ENCODE assay signal across 11 cellular contexts in the genomic region with DNA sequence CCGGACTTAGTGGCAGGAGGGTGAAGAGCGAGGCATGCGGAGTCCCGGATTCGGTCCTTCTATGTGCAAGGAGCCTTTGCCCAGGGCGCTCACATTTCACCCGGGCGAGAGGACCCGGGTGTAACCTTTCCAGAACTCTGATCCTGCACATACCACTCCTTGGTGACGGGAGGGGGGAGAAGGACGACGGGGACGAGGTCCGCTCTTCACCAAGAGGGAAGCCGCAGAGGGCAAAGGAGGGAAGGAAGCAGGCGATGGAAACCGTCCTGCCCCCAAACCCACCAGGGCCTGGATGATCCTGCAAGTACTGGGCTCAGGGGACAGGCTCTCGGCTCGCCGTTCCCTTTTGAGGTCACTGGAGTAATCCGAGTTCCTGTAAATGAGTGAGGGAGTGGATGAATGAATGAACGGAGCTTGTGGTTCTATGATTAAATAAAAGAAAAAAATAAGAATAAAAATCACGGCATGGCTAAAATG. TPM values are rescaled to one million over a fixed set of nuclear protein-coding genes. Genes with fewer than 3 reads are reported as not detected.
DNase-seq lines count a peak whose midpoint lies in the region; ATAC-seq, FAIRE-seq and TF ChIP-seq lines count a peak whose summit lies in the region.
"Had no signal": no experiment of that assay in that cellular context is flagged by ENCODE, and none has a peak within 500 bp of the region (broad histone marks: within the 10 kb centered on the region; RNA-seq: fewer than 3 reads in every experiment).

No MANE protein-coding gene starts in this region.

- H3K27ac ChIP-seq in A549 (no peak overlapping the region), IMR-90 (ENCODE audit: insufficient read depth, low read length) (no peak overlapping the region)

- no peaks in the 10 kb centered on the region for H3K36me3 ChIP-seq in IMR-90 (ENCODE audit: control insufficient read depth, insufficient read depth, low read length)

- dilution Hi-C loops in IMR-90 (cut with HindIII; ENCODE audit: low sequenced_read_pairs, unreplicated experiment) = no loop called here

- peak overlapping the region; percentile 59 for H2AFZ ChIP-seq in IMR-90 (replicated peaks; ENCODE audit: low read length, poor library complexity)

- TF ChIP-seq POLR2A in A549 (IDR thresholded peaks at IDR 0.05; ENCODE audit: low read length) = no peak
- no peak for TF ChIP-seq POLR2A in IMR-90 (IDR thresholded peaks at IDR 0.05; ENCODE audit: low read depth, low read length)
- TF ChIP-seq POLR2A in erythroblast (IDR thresholded peaks at IDR 0.05; ENCODE audit: low read length) = no peak

- H3K4me1 Mint-ChIP-seq in osteocyte (ENCODE audit: unreplicated experiment) = peaks cover 4% of the 10 kb centered on the region

- H3K4me1 ChIP-seq in A549 (no peaks in the 10 kb centered on the region), IMR-90 (ENCODE audit: control insufficient read depth, insufficient read depth, low read length) (no peaks in the 10 kb centered on the region)

- no peak overlapping the region for H3K4ac ChIP-seq in IMR-90 (ENCODE audit: low read depth, low read length)

- H2AK9ac ChIP-seq in IMR-90 (replicated peaks; ENCODE audit: low read depth, low read length, poor library complexity) = no peak overlapping the region

- 73% methylated on average over 14 of the region's 23 CpGs for WGBS in A549 (ENCODE audit: missing lambda C conversion rate)
- 9% methylated on average over 5 of the region's 23 CpGs; no CpG with 5 or more reads in 1 of the 2 experiments for WGBS in IMR-90 (ENCODE audit: extremely low coverage in 2 of 2, insufficient read length in 1 of 2), 2 experiments

- CTCF ChIA-PET in A549 (lab: Yijun Ruan, JAX) = no interaction called here
- CTCF ChIA-PET in IMR-90 (lab: Yijun Ruan, JAX) = no interaction called here

- H2AK5ac ChIP-seq in IMR-90 (ENCODE audit: low read depth, low read length) = no peak overlapping the region

- no peak for TF ChIP-seq RAD21 in A549 (conservative IDR thresholded peaks at IDR 0.05 in 1 of 2, IDR thresholded peaks at IDR 0.05 in 1 of 2)
- TF ChIP-seq RAD21 in IMR-90 (IDR thresholded peaks at IDR 0.05; ENCODE audit: low read length) = no peak

- no peaks in the 10 kb centered on the region for H3K9me3 Mint-ChIP-seq in osteocyte (ENCODE audit: unreplicated experiment)

- peaks cover 84% of the 10 kb centered on the region for H3K27me3 Mint-ChIP-seq in osteocyte (ENCODE audit: unreplicated experiment)

- intact Hi-C loops in IMR-90 (cut with micrococcal nuclease) (no loop called here), left cardiac atrium (cut with DNase I) (loop anchor here in 1 of 2 donors (5.0 kb wide), 1 partner anchor 35 kb away; no protein-coding TSS in a partner anchor)

- H2BK5ac ChIP-seq in IMR-90 (ENCODE audit: low read depth, low read length, poor library complexity, severe bottlenecking) = no peak overlapping the region

- no peak overlapping the region for H2BK15ac ChIP-seq in IMR-90 (ENCODE audit: low read depth, low read length)

- no peak overlapping the region for H2BK20ac ChIP-seq in IMR-90 (ENCODE audit: low read depth, low read length)

- H3K56ac ChIP-seq in IMR-90 (ENCODE audit: extremely low read depth, insufficient read depth, low read length) = no peak overlapping the region

- no peak overlapping the region for H3K18ac ChIP-seq in IMR-90 (ENCODE audit: low read depth, low read length)

- H3K14ac ChIP-seq in IMR-90 (replicated peaks; ENCODE audit: low read depth, low read length) = no peak overlapping the region

- H3K27ac Mint-ChIP-seq in osteocyte (ENCODE audit: unreplicated experiment) = no peak overlapping the region

- no peak overlapping the region for H3K4me3 ChIP-seq in A549
- no peak overlapping the region for H3K4me3 ChIP-seq in IMR-90 (ENCODE audit: insufficient read depth, low read depth, low read length)

- H3K4me3 Mint-ChIP-seq in osteocyte (ENCODE audit: unreplicated experiment) = peak overlapping the region; percentile 67

- H3K27me3 ChIP-seq in IMR-90 (ENCODE audit: control insufficient read depth, insufficient read depth, low read length) = peaks cover 67% of the 10 kb centered on the region

- H4K8ac ChIP-seq in IMR-90 (ENCODE audit: low read depth in 2 of 2, low read length in 2 of 2) = no peak overlapping the region

- no peak for TF ChIP-seq EP300 in A549 (IDR thresholded peaks at IDR 0.05)

- H3K9me3 ChIP-seq in A549 (no peaks in the 10 kb centered on the region), IMR-90 (ENCODE audit: control insufficient read depth, insufficient read depth, low read length) (no peaks in the 10 kb centered on the region)

- in situ Hi-C loops in IMR-90 (cut with MboI; ENCODE audit: low sequenced_read_pairs) = no loop called here

- H3K9ac ChIP-seq in IMR-90 (ENCODE audit: low read depth, low read length) = no peak overlapping the region

- peak overlapping the region; percentile 87; the same call in 1 of the 3 replicates for H3K4me2 ChIP-seq in A549
- no peak overlapping the region for H3K4me2 ChIP-seq in IMR-90 (ENCODE audit: low read depth, low read length)

- H4K5ac ChIP-seq in IMR-90 (ENCODE audit: low read depth, low read length) = no peak overlapping the region

- BruUV-seq in IMR-90 (replicated peaks; lab: Mats Ljungman, UMichigan) = no TSS peak

- no peak overlapping the region for H4K91ac ChIP-seq in IMR-90 (ENCODE audit: insufficient read depth, low read depth, low read length)

- no peak for DNase-seq in A549 (ENCODE audit: low read depth in 1 of 2, low spot score in 1 of 2)
- DNase-seq in IMR-90 = no peak
- no peak for DNase-seq in left cardiac atrium
- no peak for DNase-seq in osteocyte (ENCODE audit: extremely low spot score, unreplicated experiment)
- DNase-seq in erythroblast (lab: John Stamatoyannopoulos, UW) = no peak
- DNase-seq in GDM1 (lab: John Stamatoyannopoulos, UW) = no peak
- no peak for DNase-seq in central memory CD4-positive, alpha-beta T cell
- DNase-seq: activated CD4-positive, alpha-beta T cell treated with anti-CD3 and anti-CD28 coated beads, Interleukin-2, amount 50 U/mL, for 48 hours; kidney glomerular epithelial cell; stimulated activated CD4-positive, alpha-beta T cell treated with anti-CD3 and anti-CD28 coated beads, Interleukin-4, amount 100 ng/mL, for 24 hours had no signal

- no peak for FAIRE-seq in A549 (lab: Jason Lieb, UNC)

- H2BK120ac ChIP-seq in IMR-90 (ENCODE audit: low read depth, low read length) = no peak overlapping the region

- no peaks in the 10 kb centered on the region for H4K20me1 ChIP-seq in IMR-90 (ENCODE audit: insufficient read depth, low read length)

- no peaks in the 10 kb centered on the region for H3K79me1 ChIP-seq in IMR-90 (ENCODE audit: low read depth in 1 of 2, low read length in 2 of 2)

- TF ChIP-seq CTCF in A549 (IDR thresholded peaks at IDR 0.05) (no peak), IMR-90 (conservative IDR thresholded peaks at IDR 0.05; ENCODE audit: low read depth, low read length) (no peak), osteocyte (IDR thresholded peaks at IDR 0.05) (no peak)

- POLR2A ChIA-PET in A549 (lab: Yijun Ruan, JAX) (no interaction called here), IMR-90 (lab: Charles Lee; ENCODE audit: unreplicated experiment) (no interaction called here)

- H3K9me1 ChIP-seq in IMR-90 (ENCODE audit: insufficient read depth, low read length) = no peaks in the 10 kb centered on the region

- no peaks in the 10 kb centered on the region for H3K36me3 Mint-ChIP-seq in osteocyte (ENCODE audit: unreplicated experiment)

- H3K23ac ChIP-seq in IMR-90 (ENCODE audit: low read depth, low read length) = no peak overlapping the region

- no peak for ATAC-seq in A549
- no peak for ATAC-seq in IMR-90 (ENCODE audit: low read depth)
- ATAC-seq in left cardiac atrium = peak; percentile 19 to 40
- ATAC-seq in GM21360 (IDR thresholded peaks at IDR 0.05; ENCODE audit: unreplicated experiment) = no peak

RNA-seq across cellular contexts. Expression of gene SYPL2, which starts 1.0 kb away (rescaled TPM):
- polyA plus RNA-seq in A549 (2011; rRNA removed) (0.04 and 0.08 TPM in 2 replicates), A549 (2017; fragmentation: RNase III; extraction: RNeasy Plus Mini Kit Qiagen cat#74134 plus additional on column Dnase treatment) (0.03 to 0.05 TPM (median 0.05 TPM) in 3 replicates), IMR-90 (2012; rRNA removed) (0.55 and 0.65 TPM in 2 replicates)
- 0.01 and 0.04 TPM in 2 replicates for polyA plus RNA-seq in A549 (2012; cell fraction: cytosol; rRNA removed)
- polyA plus RNA-seq in A549 (2012; cell fraction: nucleus; rRNA removed) = 0.06 and 0.07 TPM in 2 replicates
- 0.08 TPM in 1 of 2 replicates, not detected in the other for polyA minus RNA-seq in A549 (2011; rRNA and poly(A)+ RNA removed)
- total RNA-seq in IMR-90 (2012; rRNA removed) (under 0.01 TPM in 2 replicates), left cardiac atrium (10 to 100 TPM; 12.3 to 15.4 TPM), osteocyte (0.59 and 1.1 TPM in 2 replicates)
- 0.18 and 0.23 TPM in 2 replicates for polyA plus RNA-seq in IMR-90 (2012; cell fraction: cytosol; rRNA removed)
- polyA plus RNA-seq in IMR-90 (2012; cell fraction: nucleus; rRNA removed; ENCODE audit: low replicate concordance) = 0.46 and 0.94 TPM in 2 replicates

RNA-seq across cellular contexts. Expression of gene ATXN7L2, which starts 16.4 kb away (rescaled TPM):
- 0.97 and 1.2 TPM in 2 replicates for polyA plus RNA-seq in A549 (2011; rRNA removed)
- polyA plus RNA-seq in A549 (2012; cell fraction: cytosol; rRNA removed) = 2.6 and 3.3 TPM in 2 replicates
- polyA plus RNA-seq in A549 (2012; cell fraction: nucleus; rRNA removed) = 9.0 and 11.2 TPM in 2 replicates
- 2.0 to 2.2 TPM (median 2.1 TPM) in 3 replicates for polyA plus RNA-seq in A549 (2017; fragmentation: RNase III; extraction: RNeasy Plus Mini Kit Qiagen cat#74134 plus additional on column Dnase treatment)
- polyA minus RNA-seq in A549 (2011; rRNA and poly(A)+ RNA removed) = 1.4 TPM in 2 replicates
- total RNA-seq in IMR-90 (2012; rRNA removed) = 1.3 and 1.7 TPM in 2 replicates
- polyA plus RNA-seq in IMR-90 (2012; rRNA removed) = 4.8 and 6.4 TPM in 2 replicates
- 2.5 and 3.5 TPM in 2 replicates for polyA plus RNA-seq in IMR-90 (2012; cell fraction: cytosol; rRNA removed)
- 11.5 and 22.5 TPM in 2 replicates for polyA plus RNA-seq in IMR-90 (2012; cell fraction: nucleus; rRNA removed; ENCODE audit: low replicate concordance)
- 1 to 10 TPM; 2.5 to 3.4 TPM for total RNA-seq in left cardiac atrium
- total RNA-seq in osteocyte = 6.4 and 6.8 TPM in 2 replicates

RNA-seq across cellular contexts. Expression of gene CYB561D1, which starts 26.6 kb away (rescaled TPM):
- 4.0 and 4.9 TPM in 2 replicates for polyA plus RNA-seq in A549 (2011; rRNA removed)
- 3.2 and 4.4 TPM in 2 replicates for polyA plus RNA-seq in A549 (2012; cell fraction: cytosol; rRNA removed)
- 4.5 and 6.2 TPM in 2 replicates for polyA plus RNA-seq in A549 (2012; cell fraction: nucleus; rRNA removed)
- polyA plus RNA-seq in A549 (2017; fragmentation: RNase III; extraction: RNeasy Plus Mini Kit Qiagen cat#74134 plus additional on column Dnase treatment) = 4.4 to 5.2 TPM (median 4.9 TPM) in 3 replicates
- 6.9 and 7.4 TPM in 2 replicates for polyA minus RNA-seq in A549 (2011; rRNA and poly(A)+ RNA removed)
- 3.6 and 5.7 TPM in 2 replicates for total RNA-seq in IMR-90 (2012; rRNA removed)
- 5.6 and 8.1 TPM in 2 replicates for polyA plus RNA-seq in IMR-90 (2012; rRNA removed)
- 2.6 and 4.6 TPM in 2 replicates for polyA plus RNA-seq in IMR-90 (2012; cell fraction: cytosol; rRNA removed)
- polyA plus RNA-seq in IMR-90 (2012; cell fraction: nucleus; rRNA removed; ENCODE audit: low replicate concordance) = 9.2 and 15.0 TPM in 2 replicates
- total RNA-seq in left cardiac atrium = 1 to 10 TPM; 5.8 to 5.9 TPM
- total RNA-seq in osteocyte = 10.2 and 10.6 TPM in 2 replicates

RNA-seq across cellular contexts. Expression of gene PSMA5, which starts 41.1 kb away (rescaled TPM):
- polyA plus RNA-seq in A549 (2011; rRNA removed) (140 and 147 TPM in 2 replicates), A549 (2017; fragmentation: RNase III; extraction: RNeasy Plus Mini Kit Qiagen cat#74134 plus additional on column Dnase treatment) (92.7 to 99.6 TPM (median 93.7 TPM) in 3 replicates), IMR-90 (2012; rRNA removed) (107 TPM in 2 replicates)
- polyA plus RNA-seq in A549 (2012; cell fraction: cytosol; rRNA removed) = 103 and 116 TPM in 2 replicates
- polyA plus RNA-seq in A549 (2012; cell fraction: nucleus; rRNA removed) = 43.3 and 48.8 TPM in 2 replicates
- polyA minus RNA-seq in A549 (2011; rRNA and poly(A)+ RNA removed) = 39.2 and 44.6 TPM in 2 replicates
- total RNA-seq in IMR-90 (2012; rRNA removed) (75.5 and 83.9 TPM in 2 replicates), left cardiac atrium (10 to 100 TPM; 41.5 to 62.8 TPM), osteocyte (101 and 108 TPM in 2 replicates)
- 39.5 and 60.3 TPM in 2 replicates for polyA plus RNA-seq in IMR-90 (2012; cell fraction: cytosol; rRNA removed)
- 11.0 and 46.7 TPM in 2 replicates for polyA plus RNA-seq in IMR-90 (2012; cell fraction: nucleus; rRNA removed; ENCODE audit: low replicate concordance)

RNA-seq across cellular contexts. Expression of gene AMIGO1, which starts 42.2 kb away (rescaled TPM):
- polyA plus RNA-seq in A549 (2011; rRNA removed) (0.43 and 0.85 TPM in 2 replicates), A549 (2017; fragmentation: RNase III; extraction: RNeasy Plus Mini Kit Qiagen cat#74134 plus additional on column Dnase treatment) (1.1 to 1.3 TPM (median 1.2 TPM) in 3 replicates), IMR-90 (2012; rRNA removed) (1.5 TPM in 2 replicates)
- 0.32 and 0.56 TPM in 2 replicates for polyA plus RNA-seq in A549 (2012; cell fraction: cytosol; rRNA removed)
- polyA plus RNA-seq in A549 (2012; cell fraction: nucleus; rRNA removed) = 0.36 and 0.37 TPM in 2 replicates
- 0.49 and 1.1 TPM in 2 replicates for polyA minus RNA-seq in A549 (2011; rRNA and poly(A)+ RNA removed)
- total RNA-seq in IMR-90 (2012; rRNA removed) (1.4 and 1.6 TPM in 2 replicates), left cardiac atrium (10 to 100 TPM in 1 of 2 donors, 1 to 10 TPM in 1; 9.3 to 12.6 TPM), osteocyte (5.2 and 5.4 TPM in 2 replicates)
- 0.81 and 1.1 TPM in 2 replicates for polyA plus RNA-seq in IMR-90 (2012; cell fraction: cytosol; rRNA removed)
- polyA plus RNA-seq in IMR-90 (2012; cell fraction: nucleus; rRNA removed; ENCODE audit: low replicate concordance) = 0.55 and 0.70 TPM in 2 replicates

Comparison
In these comparisons a context has a peak if more than half of its experiments do, and no peak if none do; other contexts are left out.
1. ATAC-seq: peak in left cardiac atrium (2 of 2); none in A549 (0 of 2), IMR-90 (single experiment) and GM21360 (single experiment).